In genomic region chr1:181113061-181113695, GRCh38 we compare ENCODE assay signal across 9 cellular contexts. TPM values are rescaled to one million over a fixed set of nuclear protein-coding genes. Genes with fewer than 3 reads are reported as not detected.
DNase-seq lines count a peak whose midpoint lies in the region; ATAC-seq, FAIRE-seq and TF ChIP-seq lines count a peak whose summit lies in the region.
"Had no signal": no experiment of that assay in that cellular context is flagged by ENCODE, and none has a peak within 500 bp of the region (broad histone marks: within the 10 kb centered on the region; RNA-seq: fewer than 3 reads in every experiment).

No MANE protein-coding gene starts in this region.

- ATAC-seq in HG03039 (IDR thresholded peaks at IDR 0.05; ENCODE audit: unreplicated experiment) = no peak
- ATAC-seq in GM21526 (IDR thresholded peaks at IDR 0.05; ENCODE audit: low FRiP score, unreplicated experiment) = no peak
- ATAC-seq: activated CD8-positive, alpha-beta memory T cell treated with anti-CD3 and anti-CD28 coated beads, Interleukin-2, amount 10 ng/mL, durations not matched to agents 7 days and 5 days had no signal

- TF ChIP-seq CTCF in fibroblast of mammary gland (conservative IDR thresholded peaks at IDR 0.05; ENCODE audit: control insufficient read depth, insufficient read depth, low read depth, low read length) = no peak

- DNase-seq in ELF-1 (ENCODE audit: low read depth, low spot score) = peak; percentile 52
- DNase-seq in RCC 7860 (ENCODE audit: low spot score) = peak; percentile 46
- peak; percentile 80 for DNase-seq in fibroblast of mammary gland (ENCODE audit: low read depth)
- peak; percentile 50 for DNase-seq in renal cortical epithelial cell (ENCODE audit: low read depth)
- DNase-seq in anterior cingulate cortex (lab: John Stamatoyannopoulos, UW) = no peak
- DNase-seq in hypothalamus (lab: John Stamatoyannopoulos, UW) = no peak
- DNase-seq: activated CD8-positive, alpha-beta memory T cell treated with anti-CD3 and anti-CD28 coated beads, Interleukin-2, amount 10 ng/mL, durations not matched to agents 7 days and 5 days had no signal

- no peak overlapping the region for H3K4me3 ChIP-seq in fibroblast of mammary gland (ENCODE audit: control insufficient read depth, low read depth, low read length)

- FAIRE-seq in RCC 7860 (lab: Jason Lieb, UNC) = no peak

RNA-seq across cellular contexts. Expression of gene IER5, which starts 24.7 kb away (rescaled TPM):
- 16.8 and 19.6 TPM in 2 replicates for total RNA-seq in renal cortical epithelial cell

Comparison
In these comparisons a context has a peak if more than half of its experiments do, and no peak if none do; other contexts are left out.
1. DNase-seq: peak in ELF-1 (single experiment), RCC 7860 (single experiment), fibroblast of mammary gland (single experiment) and renal cortical epithelial cell (single experiment); none in anterior cingulate cortex (0 of 58) and hypothalamus (0 of 51).